28 cellular contexts compared by ENCODE assay signal in genomic region chr4:53122280-53123116, GRCh38.
DNase-seq lines count a peak whose midpoint lies in the region; ATAC-seq and TF ChIP-seq lines count a peak whose summit lies in the region.
"Had no signal": no experiment of that assay in that cellular context is flagged by ENCODE, and none has a peak within 500 bp of the region (broad histone marks: within the 10 kb centered on the region; RNA-seq: fewer than 3 reads in every experiment).

No MANE protein-coding gene starts in this region.

- no peaks in the 10 kb centered on the region for H3K9me2 ChIP-seq in hepatocyte (replicated peaks; ENCODE audit: insufficient read depth)

- peak overlapping the region; percentile 63 for H3K4me2 ChIP-seq in hepatocyte
- H3K4me2 ChIP-seq: BLaER1 treated with 17β-estradiol and CSF1 and Interleukin-3, amounts not matched to agents 10 nM and 100 nM had no signal

- WGBS in hepatocyte (ENCODE audit: low lambda C conversion rate, missing lambda C conversion rate) = 71% methylated on average over 10 of the region's 10 CpGs

- no peaks in the 10 kb centered on the region for H4K20me1 ChIP-seq in hepatocyte (ENCODE audit: insufficient read depth, poor library complexity, severe bottlenecking)
- H4K20me1 ChIP-seq: BLaER1 treated with 17β-estradiol and CSF1 and Interleukin-3, amounts not matched to agents 10 nM and 100 nM had no signal

- H3K4me1 ChIP-seq in hepatocyte (ENCODE audit: insufficient read depth) = peaks cover 32% of the 10 kb centered on the region
- peaks cover 13 to 49% of the 10 kb centered on the region in 2 donors for H3K4me1 ChIP-seq in thoracic aorta (ENCODE audit: control insufficient read depth in 1 of 2, low read depth in 2 of 2)
- H3K4me1 ChIP-seq: BLaER1 treated with 17β-estradiol and CSF1 and Interleukin-3, amounts not matched to agents 10 nM and 100 nM; lower lobe of right lung had no signal

- peaks cover 51% of the 10 kb centered on the region for H3K4me1 Mint-ChIP-seq in neural crest cell
- H3K4me1 Mint-ChIP-seq in effector memory CD8-positive, alpha-beta T cell (ENCODE audit: low read depth in 2 of 2) = peaks cover 1 to 4% of the 10 kb centered on the region in 2 donors
- H3K4me1 Mint-ChIP-seq: activated CD4-positive, alpha-beta T cell treated with anti-CD3 and anti-CD28 coated beads, Interleukin-2, amount 10 ng/mL, durations not matched to agents 7 days and 5 days; activated naive CD8-positive, alpha-beta T cell treated with anti-CD3 and anti-CD28 coated beads, Interleukin-2, amount 10 ng/mL, durations not matched to agents 7 days and 5 days had no signal

- H3K9me3 Mint-ChIP-seq in neural crest cell = no peaks in the 10 kb centered on the region
- no peaks in the 10 kb centered on the region for H3K9me3 Mint-ChIP-seq in effector memory CD8-positive, alpha-beta T cell
- H3K9me3 Mint-ChIP-seq: natural killer cell treated with Interleukin-12 subunit alpha and Interleukin-12 subunit beta and Interleukin-15 and Interleukin-18, amount 100 ng/mL, for 72 hours; stimulated activated naive CD8-positive, alpha-beta T cell treated with anti-CD3 and anti-CD28 coated beads, Interleukin-15, Interleukin-2, amounts not matched to agents 100 ng/mL and 50 ng/mL, for 24 hours had no signal

- H3K36me3 ChIP-seq in hepatocyte (replicated peaks; ENCODE audit: insufficient read depth, low read depth) (no peaks in the 10 kb centered on the region), thoracic aorta (no peaks in the 10 kb centered on the region)
- H3K36me3 ChIP-seq: lower lobe of right lung, ovary, right atrium auricular region, SJCRH30, tibial artery had no signal

- TF ChIP-seq CTCF in VCaP (conservative IDR thresholded peaks at IDR 0.05) (no peak), hepatocyte (IDR thresholded peaks at IDR 0.05; ENCODE audit: poor library complexity) (no peak), neural crest cell (conservative IDR thresholded peaks at IDR 0.05) (no peak), thoracic aorta (IDR thresholded peaks at IDR 0.05) (no peak)

- H3K79me2 ChIP-seq in hepatocyte = no peaks in the 10 kb centered on the region

- H3K27me3 ChIP-seq in hepatocyte = no peaks in the 10 kb centered on the region
- no peaks in the 10 kb centered on the region for H3K27me3 ChIP-seq in thoracic aorta (replicated peaks; ENCODE audit: insufficient read depth)
- H3K27me3 ChIP-seq: BLaER1 treated with 17β-estradiol and CSF1 and Interleukin-3, amounts not matched to agents 10 nM and 100 nM; ovary; right atrium auricular region; SJCRH30; tibial artery had no signal

- H2AFZ ChIP-seq in hepatocyte = no peak overlapping the region

- H3K4me3 ChIP-seq in hepatocyte (no peak overlapping the region), thoracic aorta (no peak overlapping the region)
- H3K4me3 ChIP-seq: BLaER1 treated with 17β-estradiol and CSF1 and Interleukin-3, amounts not matched to agents 10 nM and 100 nM; lower lobe of right lung; ovary; right atrium auricular region; SJCRH30; tibial artery had no signal

- peak overlapping the region; percentile 68 for H3K27ac Mint-ChIP-seq in neural crest cell (ENCODE audit: unreplicated experiment)
- H3K27ac Mint-ChIP-seq in effector memory CD8-positive, alpha-beta T cell = no peak overlapping the region
- H3K27ac Mint-ChIP-seq: activated CD4-positive, alpha-beta T cell treated with anti-CD3 and anti-CD28 coated beads, Interleukin-2, amount 10 ng/mL, durations not matched to agents 7 days and 5 days; activated naive CD8-positive, alpha-beta T cell treated with anti-CD3 and anti-CD28 coated beads, Interleukin-2, amount 10 ng/mL, durations not matched to agents 7 days and 5 days; natural killer cell treated with Interleukin-12 subunit alpha and Interleukin-12 subunit beta and Interleukin-15 and Interleukin-18, amount 100 ng/mL, for 72 hours; stimulated activated naive CD8-positive, alpha-beta T cell treated with anti-CD3 and anti-CD28 coated beads, Interleukin-15, Interleukin-2, amounts not matched to agents 100 ng/mL and 50 ng/mL, for 24 hours had no signal

- H3K9me3 ChIP-seq in hepatocyte (ENCODE audit: low read depth) (no peaks in the 10 kb centered on the region), thoracic aorta (no peaks in the 10 kb centered on the region)
- H3K9me3 ChIP-seq: BLaER1 treated with 17β-estradiol and CSF1 and Interleukin-3, amounts not matched to agents 10 nM and 100 nM; lower lobe of right lung; ovary; right atrium auricular region; SJCRH30; tibial artery had no signal

- H3K27me3 Mint-ChIP-seq in neural crest cell (ENCODE audit: low read depth) = no peaks in the 10 kb centered on the region
- no peaks in the 10 kb centered on the region for H3K27me3 Mint-ChIP-seq in effector memory CD8-positive, alpha-beta T cell
- H3K27me3 Mint-ChIP-seq: activated CD4-positive, alpha-beta T cell treated with anti-CD3 and anti-CD28 coated beads, Interleukin-2, amount 10 ng/mL, durations not matched to agents 7 days and 5 days; activated naive CD8-positive, alpha-beta T cell treated with anti-CD3 and anti-CD28 coated beads, Interleukin-2, amount 10 ng/mL, durations not matched to agents 7 days and 5 days; natural killer cell treated with Interleukin-12 subunit alpha and Interleukin-12 subunit beta and Interleukin-15 and Interleukin-18, amount 100 ng/mL, for 72 hours; stimulated activated naive CD8-positive, alpha-beta T cell treated with anti-CD3 and anti-CD28 coated beads, Interleukin-15, Interleukin-2, amounts not matched to agents 100 ng/mL and 50 ng/mL, for 24 hours had no signal

- DNase-seq in hepatocyte (ENCODE audit: low spot score) = no peak
- no peak for DNase-seq in neural crest cell (ENCODE audit: low read depth, low spot score)
- DNase-seq in thoracic aorta (ENCODE audit: low spot score) = no peak
- DNase-seq in effector memory CD8-positive, alpha-beta T cell = no peak
- DNase-seq in COLO829 (ENCODE audit: low spot score) = no peak
- DNase-seq: activated CD4-positive, alpha-beta T cell treated with anti-CD3 and anti-CD28 coated beads, Interleukin-2, amount 10 ng/mL, durations not matched to agents 7 days and 5 days; activated effector memory CD4-positive, alpha-beta T cell treated with anti-CD3 and anti-CD28 coated beads, Interleukin-2, amount 50 U/mL, for 16 hours; activated naive CD8-positive, alpha-beta T cell treated with anti-CD3 and anti-CD28 coated beads, Interleukin-2, amount 10 ng/mL, durations not matched to agents 7 days and 5 days; activated T-cell treated with anti-CD3 and anti-CD28 coated beads, Interleukin-2, amount 50 U/mL, for 1 hour; aorta; effector CD8-positive, alpha-beta T cell; HCEC 1CT; lower lobe of right lung; NCI-H1048; NCI-H1694 treated with DMSO at 0.1 percent for 48 hours; NCI-H446 treated with DMSO at 0.1 percent for 48 hours; ovary; SJCRH30; stimulated activated CD4-positive, alpha-beta T cell treated with anti-CD3 and anti-CD28 coated beads, Interleukin-1b, Interleukin-23, amount 100 ng/mL, for 48 hours; SW 1271; T-helper 9 cell; tibial artery had no signal

- ATAC-seq in thoracic aorta (ENCODE audit: insufficient number of reproducible peaks, low FRiP score, low read depth) (no peak), GM19467 (IDR thresholded peaks at IDR 0.05; ENCODE audit: unreplicated experiment) (no peak)
- no peak for ATAC-seq in effector memory CD8-positive, alpha-beta T cell (replicated peaks)
- ATAC-seq: natural killer cell treated with Interleukin-12 subunit alpha and Interleukin-12 subunit beta and Interleukin-15 and Interleukin-18, amount 100 ng/mL, for 72 hours had no signal

- H3K36me3 Mint-ChIP-seq in neural crest cell (ENCODE audit: low read depth) = no peaks in the 10 kb centered on the region
- no peaks in the 10 kb centered on the region for H3K36me3 Mint-ChIP-seq in effector memory CD8-positive, alpha-beta T cell (ENCODE audit: insufficient read depth)
- H3K36me3 Mint-ChIP-seq: natural killer cell treated with Interleukin-12 subunit alpha and Interleukin-12 subunit beta and Interleukin-15 and Interleukin-18, amount 100 ng/mL, for 72 hours had no signal

- peak overlapping the region; percentile 68 for H3K4me3 Mint-ChIP-seq in neural crest cell
- no peak overlapping the region for H3K4me3 Mint-ChIP-seq in effector memory CD8-positive, alpha-beta T cell
- H3K4me3 Mint-ChIP-seq: activated CD4-positive, alpha-beta T cell treated with anti-CD3 and anti-CD28 coated beads, Interleukin-2, amount 10 ng/mL, durations not matched to agents 7 days and 5 days; activated naive CD8-positive, alpha-beta T cell treated with anti-CD3 and anti-CD28 coated beads, Interleukin-2, amount 10 ng/mL, durations not matched to agents 7 days and 5 days; natural killer cell treated with Interleukin-12 subunit alpha and Interleukin-12 subunit beta and Interleukin-15 and Interleukin-18, amount 100 ng/mL, for 72 hours; stimulated activated naive CD8-positive, alpha-beta T cell treated with anti-CD3 and anti-CD28 coated beads, Interleukin-15, Interleukin-2, amounts not matched to agents 100 ng/mL and 50 ng/mL, for 24 hours had no signal

- H3K27ac ChIP-seq in VCaP = peak overlapping the region; percentile 54
- H3K27ac ChIP-seq in hepatocyte = peak overlapping the region; percentile 50
- peak overlapping the region; percentile 81 for H3K27ac ChIP-seq in thoracic aorta
- H3K27ac ChIP-seq: BLaER1 treated with 17β-estradiol and CSF1 and Interleukin-3, amounts not matched to agents 10 nM and 100 nM; lower lobe of right lung; ovary; SJCRH30 had no signal
